In genomic region chr10:100303724-100304319, GRCh38 we compare ENCODE assay signal across 8 cellular contexts. TPM values are rescaled to one million over a fixed set of nuclear protein-coding genes. Genes with fewer than 3 reads are reported as not detected.
DNase-seq lines count a peak whose midpoint lies in the region; ATAC-seq, FAIRE-seq and TF ChIP-seq lines count a peak whose summit lies in the region.

No MANE protein-coding gene starts in this region.

- DNase-seq in MV-4-11 (lab: John Stamatoyannopoulos, UW) (peak; percentile 10), amniotic epithelial cell (ENCODE audit: low read depth) (peak; percentile 29), left lung (no peak), sciatic nerve (ENCODE audit: low spot score) (no peak), T-helper 17 cell (no peak)

- H3K4me1 ChIP-seq in left lung: no peaks in the 10 kb centered on the region

- no peaks in the 10 kb centered on the region for H3K36me3 ChIP-seq in left lung

- ATAC-seq in left lung (peak; percentile 70), sciatic nerve (no peak), HG02610 (IDR thresholded peaks at IDR 0.05; ENCODE audit: unreplicated experiment) (no peak), GM18505 (IDR thresholded peaks at IDR 0.05; ENCODE audit: unreplicated experiment) (no peak), T-helper 17 cell (no peak)

- H3K4me3 Mint-ChIP-seq in T-helper 17 cell: no peak overlapping the region

- H3K36me3 Mint-ChIP-seq in T-helper 17 cell (ENCODE audit: low read depth): no peaks in the 10 kb centered on the region

- peaks cover 0 to 26% of the 10 kb centered on the region in 2 donors for H3K27me3 ChIP-seq in left lung

- no peak overlapping the region for H3K27ac ChIP-seq in left lung

- TF ChIP-seq POLR2A in GM18505 (IDR thresholded peaks at IDR 0.05; ENCODE audit: borderline replicate concordance, extremely low read depth, insufficient read depth, insufficient read length): no peak

- H3K9me3 ChIP-seq in left lung (no peaks in the 10 kb centered on the region), T-helper 17 cell (ENCODE audit: control insufficient read depth, low read length, poor library complexity, severe bottlenecking) (no peaks in the 10 kb centered on the region)

- intact Hi-C loops in left lung (cut with DNase I) (loop anchor here in 1 of 2 donors (10.0 kb wide), 1 partner anchor 131 kb away; no protein-coding TSS in a partner anchor), sciatic nerve (cut with DNase I) (no loop called here)

- H3K4me1 Mint-ChIP-seq in T-helper 17 cell: no peaks in the 10 kb centered on the region

- peak; percentile 34 to 43 for TF ChIP-seq CTCF in left lung (IDR thresholded peaks at IDR 0.05)

- no peak overlapping the region for H3K27ac Mint-ChIP-seq in T-helper 17 cell

- peaks cover 82% of the 10 kb centered on the region for H3K27me3 Mint-ChIP-seq in T-helper 17 cell

- H3K4me3 ChIP-seq in left lung: no peak overlapping the region

- FAIRE-seq in G401.6 (lab: Jason Lieb, UNC): peak; percentile 95

RNA-seq across cellular contexts. Expression of gene BLOC1S2, which starts 17.3 kb away (rescaled TPM):
- total RNA-seq in left lung (10 to 100 TPM; 36.7 to 49.2 TPM), sciatic nerve (31.3 TPM), T-helper 17 cell (10 to 100 TPM; 40.4 to 58.2 TPM)

RNA-seq across cellular contexts. Expression of gene PKD2L1, which starts 26.2 kb away (rescaled TPM):
- total RNA-seq in left lung (under 1 TPM in 1 of 2 donors, not detected in 1; 0.37 TPM), sciatic nerve (not detected), T-helper 17 cell (under 1 TPM in 1 of 2 donors, not detected in 1; 0.80 TPM)

RNA-seq across cellular contexts. Expression of gene CWF19L1, which starts 36.4 kb away (rescaled TPM):
- 10 to 100 TPM; 17.5 to 22.4 TPM for total RNA-seq in left lung
- 21.1 TPM for total RNA-seq in sciatic nerve
- total RNA-seq in T-helper 17 cell: 10 to 100 TPM; 41.4 to 52.1 TPM

RNA-seq across cellular contexts. Expression of gene SCD, which starts 43.2 kb away (rescaled TPM):
- total RNA-seq in left lung (100 to 1,000 TPM; 524 to 529 TPM), sciatic nerve (300 TPM), T-helper 17 cell (1 to 10 TPM in 1 of 2 donors, under 1 TPM in 1; 0.77 to 1.5 TPM)

Comparison
In these comparisons a context has a peak if more than half of its experiments do, and no peak if none do; other contexts are left out.
1. DNase-seq: peak in MV-4-11 (single experiment) and amniotic epithelial cell (single experiment); none in left lung (0 of 2), sciatic nerve (single experiment) and T-helper 17 cell (0 of 3).